Comparison of ENCODE assay signal across 8 cellular contexts in the genomic region with DNA sequence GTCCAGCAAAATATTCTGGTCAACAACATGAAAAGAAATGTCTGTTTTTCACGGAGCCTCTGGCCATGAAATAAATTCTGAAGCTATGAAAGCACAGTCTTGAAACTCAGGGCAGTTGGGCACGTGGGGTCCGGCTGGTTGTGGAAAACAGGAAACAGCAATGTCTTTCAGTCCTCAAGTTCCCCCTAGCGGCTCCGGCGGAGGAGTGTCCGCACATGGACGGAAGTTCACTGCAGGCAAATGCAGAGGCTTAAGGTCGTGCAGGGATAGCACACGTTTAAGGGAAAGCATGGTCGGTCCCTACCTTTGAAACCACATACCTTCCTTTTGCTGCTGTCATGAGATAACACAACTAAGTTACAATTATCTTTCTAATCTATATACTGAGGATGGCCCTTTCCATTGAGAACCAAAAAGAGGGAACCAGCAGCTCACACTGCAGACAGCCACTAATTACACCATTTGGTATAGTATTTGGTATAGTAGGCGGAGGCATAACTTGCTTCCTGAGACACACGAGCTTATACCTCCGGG. TPM values are rescaled to one million over a fixed set of nuclear protein-coding genes. Genes with fewer than 3 reads are reported as not detected.
DNase-seq lines count a peak whose midpoint lies in the region; TF ChIP-seq lines count a peak whose summit lies in the region.

No MANE protein-coding gene starts in this region.

- DNase-seq in GM06990 (ENCODE audit: extremely low read depth, insufficient read length) (peak; percentile 71), HEK293T (ENCODE audit: extremely low spot score) (peak; percentile 85), MV-4-11 (lab: John Stamatoyannopoulos, UW) (peak; percentile 92), SK-MEL-5 (ENCODE audit: low read depth, low spot score) (peak; percentile 97), germinal center (ENCODE audit: low spot score) (peak; percentile 86), type B pancreatic cell (ENCODE audit: extremely low spot score, unreplicated experiment) (peak; percentile 84)
- peak; percentile 7 to 68 (median 48) for DNase-seq in activated naive CD4-positive, alpha-beta T cell (lab: John Stamatoyannopoulos, UW)

- no peak overlapping the region for H3K9ac ChIP-seq in parathyroid adenoma

- TF ChIP-seq CTCF in GM06990 (IDR thresholded peaks at IDR 0.05; ENCODE audit: insufficient read depth, low read length, poor library complexity, severe bottlenecking) (peak; percentile 87), parathyroid adenoma (IDR thresholded peaks at IDR 0.05) (peak; percentile 91), type B pancreatic cell (conservative IDR thresholded peaks at IDR 0.05) (peak; percentile 93)

- in situ Hi-C loops in SK-MEL-5 (cut with HindIII; ENCODE audit: low pct_unique_long_range_greater_than_20kb, low sequenced_read_pairs), result loop anchor here (10.0 kb wide), 2 partner anchors 100 to 200 kb away; no protein-coding TSS in a partner anchor

- peaks cover 4% of the 10 kb centered on the region for H3K36me3 Mint-ChIP-seq in type B pancreatic cell

- no peak overlapping the region for H3K27ac ChIP-seq in parathyroid adenoma

- peaks cover 12% of the 10 kb centered on the region for H3K4me1 ChIP-seq in parathyroid adenoma

- H3K4me1 Mint-ChIP-seq in type B pancreatic cell (ENCODE audit: unreplicated experiment), result peaks cover 62% of the 10 kb centered on the region

- H3K36me3 ChIP-seq in GM06990 (ENCODE audit: control insufficient read depth, insufficient read depth, low read length), result no peaks in the 10 kb centered on the region
- no peaks in the 10 kb centered on the region for H3K36me3 ChIP-seq in parathyroid adenoma (ENCODE audit: control insufficient read depth, insufficient read depth, low read length)

- H3K79me2 ChIP-seq in parathyroid adenoma, result no peaks in the 10 kb centered on the region

- POLR2A ChIA-PET in HEK293T (lab: Yijun Ruan, JAX), result no interaction called here

- H3K27ac Mint-ChIP-seq in type B pancreatic cell, result peak overlapping the region; percentile 80

- CTCF ChIA-PET in HEK293T (lab: Yijun Ruan, JAX), result interaction anchor here (0.6 to 1.3 kb wide), 11 partner anchors 16 to 262 kb away, joined by 3 to 5 read pairs (median 3); no protein-coding TSS in a partner anchor

- H3K27me3 ChIP-seq in GM06990 (replicated peaks; ENCODE audit: control insufficient read depth, insufficient read depth, low read length) (no peaks in the 10 kb centered on the region), parathyroid adenoma (ENCODE audit: control insufficient read depth, insufficient read depth, low read length) (no peaks in the 10 kb centered on the region)

- H3K4me3 ChIP-seq in GM06990 (replicated peaks; ENCODE audit: low read depth, low read length) (no peak overlapping the region), parathyroid adenoma (ENCODE audit: low read depth, low read length) (no peak overlapping the region)

- no peak overlapping the region for H2AFZ ChIP-seq in parathyroid adenoma

- no peaks in the 10 kb centered on the region for H3K27me3 Mint-ChIP-seq in type B pancreatic cell

- H3K4me2 ChIP-seq in parathyroid adenoma (ENCODE audit: low read length), result no peak overlapping the region

- H3K9me3 ChIP-seq in parathyroid adenoma (ENCODE audit: control insufficient read depth, low read length), result no peaks in the 10 kb centered on the region

- peak overlapping the region; percentile 36 for H3K4me3 Mint-ChIP-seq in type B pancreatic cell

- no peaks in the 10 kb centered on the region for H3K9me3 Mint-ChIP-seq in type B pancreatic cell

TF ChIP-seq in HEK293T, 16 proteins besides CTCF, POLR2A, EP300 and RAD21:
- TF ChIP-seq, protein P1, sequence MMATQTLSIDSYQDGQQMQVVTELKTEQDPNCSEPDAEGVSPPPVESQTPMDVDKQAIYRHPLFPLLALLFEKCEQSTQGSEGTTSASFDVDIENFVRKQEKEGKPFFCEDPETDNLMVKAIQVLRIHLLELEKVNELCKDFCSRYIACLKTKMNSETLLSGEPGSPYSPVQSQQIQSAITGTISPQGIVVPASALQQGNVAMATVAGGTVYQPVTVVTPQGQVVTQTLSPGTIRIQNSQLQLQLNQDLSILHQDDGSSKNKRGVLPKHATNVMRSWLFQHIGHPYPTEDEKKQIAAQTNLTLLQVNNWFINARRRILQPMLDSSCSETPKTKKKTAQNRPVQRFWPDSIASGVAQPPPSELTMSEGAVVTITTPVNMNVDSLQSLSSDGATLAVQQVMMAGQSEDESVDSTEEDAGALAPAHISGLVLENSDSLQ (IDR thresholded peaks at IDR 0.05), result no peak
- peak; percentile 65 for TF ChIP-seq L3MBTL2 (conservative IDR thresholded peaks at IDR 0.05)

RNA-seq across cellular contexts. Expression of a gene that starts 52.5 kb away (rescaled TPM):
- total RNA-seq in SK-MEL-5 (2014; rRNA removed; shearing (Covaris generic)), result 1.8 and 2.6 TPM in 2 replicates
- polyA plus RNA-seq in SK-MEL-5 (2015; cell fraction: cytosol; rRNA removed), result 8.7 and 16.7 TPM in 2 replicates
- 5.9 and 11.6 TPM in 2 replicates for polyA plus RNA-seq in SK-MEL-5 (2015; cell fraction: nucleus; rRNA removed)
- 4.8 and 9.5 TPM in 2 replicates for total RNA-seq in type B pancreatic cell (ENCODE audit: low replicate concordance)
